7 cellular contexts compared by ENCODE assay signal in the genomic region with DNA sequence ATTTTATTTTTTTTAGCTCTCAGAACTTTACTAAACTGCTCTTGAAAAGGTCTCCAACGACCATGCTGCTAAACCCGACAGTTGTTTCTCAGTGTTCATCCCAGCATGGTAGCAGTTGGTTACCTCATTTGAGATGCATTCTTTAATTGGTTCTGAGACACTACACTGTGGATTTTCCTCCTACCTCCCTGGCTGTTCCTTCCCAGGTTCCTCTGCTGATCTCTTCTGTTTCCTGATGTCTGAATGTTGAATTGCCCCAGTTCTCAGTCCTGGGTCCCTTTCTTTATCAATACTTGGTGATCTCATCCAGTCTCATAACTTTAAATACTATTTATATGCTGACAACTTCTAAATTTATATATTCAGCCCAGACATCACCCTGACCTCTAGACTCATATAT.
"Had no signal": no experiment of that assay in that cellular context is flagged by ENCODE, and none has a peak within 500 bp of the region (broad histone marks: within the 10 kb centered on the region; RNA-seq: fewer than 3 reads in every experiment).

No MANE protein-coding gene starts in this region.

- H3K4me2 ChIP-seq: KMS-11 had no signal

- DNase-seq: IMR-90, KBM-7, KG1 had no signal

- FAIRE-seq: HepG2, HTR-8/SVneo had no signal

- H3K27ac ChIP-seq: HL-60, KMS-11 had no signal

- H3K9ac ChIP-seq: KMS-11 had no signal
